Comparison of ENCODE assay signal across 8 cellular contexts in genomic region chr2:203579131-203579643, GRCh38. TPM values are rescaled to one million over a fixed set of nuclear protein-coding genes. Genes with fewer than 3 reads are reported as not detected.
DNase-seq lines count a peak whose midpoint lies in the region; ATAC-seq, FAIRE-seq and TF ChIP-seq lines count a peak whose summit lies in the region.

No MANE protein-coding gene starts in this region.

- no peaks in the 10 kb centered on the region for H3K9me3 ChIP-seq in fibroblast of lung (ENCODE audit: control insufficient read depth, insufficient read depth, low read depth, low read length)

- H3K4me2 ChIP-seq in fibroblast of lung (ENCODE audit: extremely low read depth, insufficient read depth, low read length) = peak overlapping the region; percentile 23

- H3K79me2 ChIP-seq in fibroblast of lung (ENCODE audit: control insufficient read depth, insufficient read depth, low read length) = no peaks in the 10 kb centered on the region

- no TSS peak for BruUV-seq in Calu3 (replicated peaks; lab: Mats Ljungman, UMichigan)

- no peaks in the 10 kb centered on the region for H3K27me3 ChIP-seq in fibroblast of lung (ENCODE audit: control insufficient read depth, insufficient read depth, low read length)

- no peak overlapping the region for H2AFZ ChIP-seq in fibroblast of lung (ENCODE audit: low read length)

- no peak overlapping the region for H3K4me3 ChIP-seq in fibroblast of lung (replicated peaks in 1 of 4; ENCODE audit: control extremely low read depth in 1 of 4, insufficient read depth in 1 of 4, low read depth in 3 of 4, low read length in 4 of 4)

- no peaks in the 10 kb centered on the region for H3K36me3 ChIP-seq in fibroblast of lung (ENCODE audit: control insufficient read depth, insufficient read depth, low read length)

- no peaks in the 10 kb centered on the region for H3K9me3 Mint-ChIP-seq in Calu3 (ENCODE audit: low read depth, unreplicated experiment)

- in situ Hi-C loops in KBM-7 (cut with MboI; ENCODE audit: low pct_unique_long_range_greater_than_20kb, low sequenced_read_pairs) = no loop called here

- H3K36me3 Mint-ChIP-seq in Calu3 (ENCODE audit: insufficient read depth, unreplicated experiment) = peaks cover 9% of the 10 kb centered on the region

- H3K4me3 Mint-ChIP-seq in Calu3 (ENCODE audit: low read depth, unreplicated experiment) = peak overlapping the region; percentile 57

- CTCF ChIA-PET in Calu3 (lab: Charles Lee) = interaction anchor here (0.7 to 1.0 kb wide), 3 partner anchors 36 to 70 kb away, joined by 3 to 4 read pairs (median 3); no protein-coding TSS in a partner anchor

- ATAC-seq in HG03135 (IDR thresholded peaks at IDR 0.05; ENCODE audit: unreplicated experiment) = peak; percentile 88

- FAIRE-seq in RCC 7860 (lab: Jason Lieb, UNC) = no peak

- H3K27me3 Mint-ChIP-seq in Calu3 (ENCODE audit: unreplicated experiment) = no peaks in the 10 kb centered on the region

- DNase-seq in Calu3 (peak; percentile 79), GM19240 (ENCODE audit: insufficient read length, low spot score) (peak; percentile 24), RCC 7860 (ENCODE audit: low spot score) (peak; percentile 42), fibroblast of lung (ENCODE audit: low read depth in 2 of 2) (peak; percentile 60 to 80), cerebellar cortex (ENCODE audit: low spot score) (no peak), KBM-7 (no peak)
- DNase-seq in stimulated activated CD4-positive, alpha-beta T cell treated with anti-CD3 and anti-CD28 coated beads, Interleukin-4, amount 100 ng/mL, for 48 hours (ENCODE audit: low read depth in 2 of 2) = peak; percentile 8 to 45

- TF ChIP-seq CTCF in Calu3 (IDR thresholded peaks at IDR 0.05; ENCODE audit: unreplicated experiment) = no peak
- no peak for TF ChIP-seq CTCF in fibroblast of lung (conservative IDR thresholded peaks at IDR 0.05 in 1 of 2, IDR thresholded peaks at IDR 0.05 in 1 of 2; ENCODE audit: low read depth in 1 of 2, low read length in 2 of 2)

- H3K27ac ChIP-seq in fibroblast of lung (ENCODE audit: insufficient read depth, low read length) = no peak overlapping the region

- no peaks in the 10 kb centered on the region for H4K20me1 ChIP-seq in fibroblast of lung (ENCODE audit: control insufficient read depth, extremely low read depth, insufficient read depth, low read length)

- intact Hi-C loops in Calu3 (cut with micrococcal nuclease; ENCODE audit: unreplicated experiment) = loop anchor here (2.0 to 5.0 kb wide), 4 partner anchors 44 to 236 kb away; partner anchors contain the start of gene RAPH1

- H3K9ac ChIP-seq in fibroblast of lung (ENCODE audit: insufficient read depth, low read length) = no peak overlapping the region

- H3K27ac Mint-ChIP-seq in Calu3 (ENCODE audit: unreplicated experiment) = peak overlapping the region; percentile 97

- peaks cover 2% of the 10 kb centered on the region for H3K4me1 ChIP-seq in fibroblast of lung (ENCODE audit: control insufficient read depth, extremely low read depth, insufficient read depth, low read length)

- peaks cover 57% of the 10 kb centered on the region for H3K4me1 Mint-ChIP-seq in Calu3 (ENCODE audit: low read depth, unreplicated experiment)

RNA-seq across cellular contexts. Expression of gene RAPH1, which starts 44.1 kb away (rescaled TPM):
- total RNA-seq in Calu3 (2022) = 126 and 141 TPM in 2 replicates
- 15.4 and 21.1 TPM in 2 replicates for total RNA-seq in fibroblast of lung
- polyA plus RNA-seq in fibroblast of lung = 9.0 and 14.1 TPM in 2 replicates
- polyA plus RNA-seq in fibroblast of lung (2012) = 9.7 and 22.7 TPM in 2 replicates
- polyA minus RNA-seq in fibroblast of lung (ENCODE audit: low replicate concordance) = 19.5 and 36.1 TPM in 2 replicates

Comparison
In these comparisons a context has a peak if more than half of its experiments do, and no peak if none do; other contexts are left out.
1. DNase-seq: peak in Calu3 (single experiment), GM19240 (single experiment), RCC 7860 (single experiment), fibroblast of lung (2 of 2) and stimulated activated CD4-positive, alpha-beta T cell treated with anti-CD3 and anti-CD28 coated beads, Interleukin-4, amount 100 ng/mL, for 48 hours (2 of 2); none in cerebellar cortex (single experiment) and KBM-7 (single experiment).